Comparison of ENCODE assay signal across 8 cellular contexts in genomic region chr7:37311282-37311868, GRCh38.
DNase-seq lines count a peak whose midpoint lies in the region; ATAC-seq and TF ChIP-seq lines count a peak whose summit lies in the region.

No MANE protein-coding gene starts in this region.

- TF ChIP-seq CTCF in SK-N-SH (IDR thresholded peaks at IDR 0.05): no peak

- peaks cover 64% of the 10 kb centered on the region for H3K4me1 Mint-ChIP-seq in activated CD4-positive, alpha-beta memory T cell treated with anti-CD3 and anti-CD28 coated beads, Interleukin-2, amount 10 ng/mL, durations not matched to agents 7 days and 5 days

- no peak overlapping the region for H3K4me3 Mint-ChIP-seq in activated CD4-positive, alpha-beta memory T cell treated with anti-CD3 and anti-CD28 coated beads, Interleukin-2, amount 10 ng/mL, durations not matched to agents 7 days and 5 days

- H4K20me1 ChIP-seq in SK-N-SH (ENCODE audit: insufficient read depth): no peaks in the 10 kb centered on the region

- WGBS in SK-N-SH (ENCODE audit: low lambda C conversion rate): 41% methylated on average over 7 of the region's 7 CpGs

- no peaks in the 10 kb centered on the region for H3K9me2 ChIP-seq in SK-N-SH

- H3K27me3 ChIP-seq in SK-N-SH (ENCODE audit: insufficient read depth): no peaks in the 10 kb centered on the region

- intact Hi-C loops in head of caudate nucleus (cut with DNase I): no loop called here

- peak; percentile 26 for DNase-seq in activated CD4-positive, alpha-beta memory T cell treated with anti-CD3 and anti-CD28 coated beads, Interleukin-2, amount 10 ng/mL, durations not matched to agents 7 days and 5 days
- DNase-seq in head of caudate nucleus (peak in 26 of 42 donors; percentile 18 to 69 (median 44)), SK-N-SH (no peak), cerebellar cortex (ENCODE audit: low spot score) (no peak), Kasumi-1 (lab: John Stamatoyannopoulos, UW) (no peak)
- DNase-seq in stimulated activated CD4-positive, alpha-beta T cell treated with anti-CD3 and anti-CD28 coated beads, TNF-alpha, amount 100 ng/mL, for 48 hours (ENCODE audit: low read depth in 3 of 3): peak in 2 of 3 donors; percentile 14 to 24

- peaks cover 7% of the 10 kb centered on the region for H3K9me3 Mint-ChIP-seq in activated CD4-positive, alpha-beta memory T cell treated with anti-CD3 and anti-CD28 coated beads, Interleukin-2, amount 10 ng/mL, durations not matched to agents 7 days and 5 days

- no peak overlapping the region for H2AFZ ChIP-seq in SK-N-SH (ENCODE audit: low read depth)

- H3K4me3 ChIP-seq in SK-N-SH (ENCODE audit: low read depth in 2 of 2, low read length in 1 of 2): no peak overlapping the region

- peaks cover 5% of the 10 kb centered on the region; the same call in 1 of the 2 replicates for H3K9me3 ChIP-seq in SK-N-SH

- TF ChIP-seq RAD21 in SK-N-SH (IDR thresholded peaks at IDR 0.05; ENCODE audit: low read length): no peak

- H3K27ac Mint-ChIP-seq in activated CD4-positive, alpha-beta memory T cell treated with anti-CD3 and anti-CD28 coated beads, Interleukin-2, amount 10 ng/mL, durations not matched to agents 7 days and 5 days: peak overlapping the region; percentile 83

- H3K27me3 Mint-ChIP-seq in activated CD4-positive, alpha-beta memory T cell treated with anti-CD3 and anti-CD28 coated beads, Interleukin-2, amount 10 ng/mL, durations not matched to agents 7 days and 5 days: no peaks in the 10 kb centered on the region

- H3K4me2 ChIP-seq in SK-N-SH: no peak overlapping the region

- POLR2A ChIA-PET in activated CD4-positive, alpha-beta memory T cell treated with anti-CD3 and anti-CD28 coated beads, Interleukin-2, amount 10 ng/mL, durations not matched to agents 7 days and 5 days (lab: Charles Lee): interaction anchor here (1.1 to 2.4 kb wide), 4 partner anchors 26 to 44 kb away, joined by 4 to 11 read pairs (median 6); no protein-coding TSS in a partner anchor
- POLR2A ChIA-PET in SK-N-SH (lab: Yijun Ruan, JAX): no interaction called here

- H3K9ac ChIP-seq in SK-N-SH: no peak overlapping the region

- ATAC-seq in HG02981 (IDR thresholded peaks at IDR 0.05; ENCODE audit: unreplicated experiment): peak; percentile 43
- ATAC-seq in HG03457 (IDR thresholded peaks at IDR 0.05; ENCODE audit: unreplicated experiment): no peak

- no peak for TF ChIP-seq EP300 in SK-N-SH (IDR thresholded peaks at IDR 0.05; ENCODE audit: borderline replicate concordance in 1 of 2, low read depth in 1 of 2, low read length in 1 of 2)

- CTCF ChIA-PET in activated CD4-positive, alpha-beta memory T cell treated with anti-CD3 and anti-CD28 coated beads, Interleukin-2, amount 10 ng/mL, durations not matched to agents 7 days and 5 days (lab: Charles Lee): no interaction called here
- CTCF ChIA-PET in SK-N-SH (lab: Yijun Ruan, JAX): no interaction called here

- no peaks in the 10 kb centered on the region for H3K79me2 ChIP-seq in SK-N-SH (ENCODE audit: insufficient read depth)

- H3K36me3 Mint-ChIP-seq in activated CD4-positive, alpha-beta memory T cell treated with anti-CD3 and anti-CD28 coated beads, Interleukin-2, amount 10 ng/mL, durations not matched to agents 7 days and 5 days (ENCODE audit: low read depth): peaks cover 89% of the 10 kb centered on the region

- H3K27ac ChIP-seq in SK-N-SH (ENCODE audit: low read depth in 2 of 2, low read length in 1 of 2): no peak overlapping the region

- H3F3A ChIP-seq in SK-N-SH (replicated peaks; ENCODE audit: insufficient read depth): no peaks in the 10 kb centered on the region

- peaks cover 0 to 5% of the 10 kb centered on the region in 2 experiments; a peak in 1 of 4 replicates for H3K4me1 ChIP-seq in SK-N-SH (ENCODE audit: control insufficient read depth in 1 of 2, insufficient read depth in 2 of 2, low read depth in 1 of 2, low read length in 1 of 2)

- no peaks in the 10 kb centered on the region for H3K36me3 ChIP-seq in SK-N-SH (replicated peaks in 1 of 2; ENCODE audit: control insufficient read depth in 1 of 2, insufficient read depth in 2 of 2, low read length in 1 of 2)

TF ChIP-seq in SK-N-SH, 30 proteins besides CTCF, POLR2A, EP300 and RAD21:
- no peak for TF ChIP-seq POLR2AphosphoS5 (IDR thresholded peaks at IDR 0.05; ENCODE audit: low read depth, low read length)
- no peak for TF ChIP-seq SIN3A (IDR thresholded peaks at IDR 0.05; ENCODE audit: borderline replicate concordance, low read depth, low read length)
- TF ChIP-seq FOXM1 (IDR thresholded peaks at IDR 0.05; ENCODE audit: low read depth): no peak
- no peak for TF ChIP-seq TAF1 (IDR thresholded peaks at IDR 0.05; ENCODE audit: borderline replicate concordance, low read depth, low read length)

Comparison
In these comparisons a context has a peak if more than half of its experiments do, and no peak if none do; other contexts are left out.
1. DNase-seq: peak in activated CD4-positive, alpha-beta memory T cell treated with anti-CD3 and anti-CD28 coated beads, Interleukin-2, amount 10 ng/mL, durations not matched to agents 7 days and 5 days (single experiment), head of caudate nucleus (26 of 42) and stimulated activated CD4-positive, alpha-beta T cell treated with anti-CD3 and anti-CD28 coated beads, TNF-alpha, amount 100 ng/mL, for 48 hours (2 of 3); none in SK-N-SH (single experiment), cerebellar cortex (single experiment) and Kasumi-1 (0 of 2).